Comparison of ENCODE assay signal across 14 cellular contexts in genomic region chr1:247113094-247113497, GRCh38. TPM values are rescaled to one million over a fixed set of nuclear protein-coding genes. Genes with fewer than 3 reads are reported as not detected.
DNase-seq lines count a peak whose midpoint lies in the region; ATAC-seq, FAIRE-seq and TF ChIP-seq lines count a peak whose summit lies in the region.
"Had no signal": no experiment of that assay in that cellular context is flagged by ENCODE, and none has a peak within 500 bp of the region (broad histone marks: within the 10 kb centered on the region; RNA-seq: fewer than 3 reads in every experiment).

No MANE protein-coding gene starts in this region.

- intact Hi-C loops in left cardiac atrium (cut with DNase I): no loop called here
- intact Hi-C loops in dorsolateral prefrontal cortex (cut with DNase I): loop anchor here in 1 of 2 donors (10.0 kb wide), 1 partner anchor 102 kb away; no protein-coding TSS in a partner anchor

- no peaks in the 10 kb centered on the region for H4K20me1 ChIP-seq in astrocyte (ENCODE audit: insufficient read depth, low read length)

- no peak overlapping the region for H3K27ac Mint-ChIP-seq in activated naive CD8-positive, alpha-beta T cell
- H3K27ac Mint-ChIP-seq in activated naive CD8-positive, alpha-beta T cell treated with anti-CD3 and anti-CD28 coated beads for 36 hours: no peak overlapping the region
- H3K27ac Mint-ChIP-seq in astrocyte (ENCODE audit: unreplicated experiment): peak overlapping the region; percentile 84
- H3K27ac Mint-ChIP-seq: activated CD8-positive, alpha-beta memory T cell treated with anti-CD3 and anti-CD28 coated beads, Interleukin-2, amount 10 ng/mL, durations not matched to agents 7 days and 5 days; stimulated activated naive CD8-positive, alpha-beta T cell treated with anti-CD3 and anti-CD28 coated beads, Interleukin-15, Interleukin-2, amounts not matched to agents 100 ng/mL and 50 ng/mL, for 24 hours had no signal

- no peak overlapping the region for H3K27ac ChIP-seq in astrocyte (ENCODE audit: low read depth, low read length)
- no peak overlapping the region for H3K27ac ChIP-seq in dorsolateral prefrontal cortex
- H3K27ac ChIP-seq: HL-60 had no signal

- no peaks in the 10 kb centered on the region for H3K36me3 Mint-ChIP-seq in activated naive CD8-positive, alpha-beta T cell
- H3K36me3 Mint-ChIP-seq in activated naive CD8-positive, alpha-beta T cell treated with anti-CD3 and anti-CD28 coated beads for 36 hours: no peaks in the 10 kb centered on the region
- peaks cover 4% of the 10 kb centered on the region for H3K36me3 Mint-ChIP-seq in astrocyte (ENCODE audit: low read depth, unreplicated experiment)

- TF ChIP-seq CTCF in astrocyte (IDR thresholded peaks at IDR 0.05; ENCODE audit: insufficient read depth, low read depth, low read length) (no peak), dorsolateral prefrontal cortex (IDR thresholded peaks at IDR 0.05 in 54 of 56, conservative IDR thresholded peaks at IDR 0.05 in 2 of 56; ENCODE audit: low read depth in 1 of 56, partially characterized antibody in 56 of 56) (no peak)

- peaks cover 12% of the 10 kb centered on the region for H3K4me1 Mint-ChIP-seq in activated naive CD8-positive, alpha-beta T cell (ENCODE audit: low read depth)
- peaks cover 4% of the 10 kb centered on the region for H3K4me1 Mint-ChIP-seq in activated naive CD8-positive, alpha-beta T cell treated with anti-CD3 and anti-CD28 coated beads for 36 hours
- peaks cover 7% of the 10 kb centered on the region for H3K4me1 Mint-ChIP-seq in astrocyte (ENCODE audit: low read depth, unreplicated experiment)

- no peak overlapping the region for H2AFZ ChIP-seq in astrocyte (ENCODE audit: low read depth, low read length)

- H3K27me3 Mint-ChIP-seq in activated naive CD8-positive, alpha-beta T cell: peaks cover 9% of the 10 kb centered on the region
- peaks cover 42% of the 10 kb centered on the region for H3K27me3 Mint-ChIP-seq in activated naive CD8-positive, alpha-beta T cell treated with anti-CD3 and anti-CD28 coated beads for 36 hours
- H3K27me3 Mint-ChIP-seq in astrocyte (ENCODE audit: low read depth, unreplicated experiment): peaks cover 3% of the 10 kb centered on the region

- no peak overlapping the region for H3K9ac ChIP-seq in astrocyte (ENCODE audit: low read length)

- H3K4me3 Mint-ChIP-seq in activated naive CD8-positive, alpha-beta T cell: peak overlapping the region; percentile 65
- H3K4me3 Mint-ChIP-seq in activated naive CD8-positive, alpha-beta T cell treated with anti-CD3 and anti-CD28 coated beads for 36 hours: no peak overlapping the region
- peak overlapping the region; percentile 45 for H3K4me3 Mint-ChIP-seq in astrocyte (ENCODE audit: unreplicated experiment)
- H3K4me3 Mint-ChIP-seq: activated CD8-positive, alpha-beta memory T cell treated with anti-CD3 and anti-CD28 coated beads, Interleukin-2, amount 10 ng/mL, durations not matched to agents 7 days and 5 days; stimulated activated naive CD8-positive, alpha-beta T cell treated with anti-CD3 and anti-CD28 coated beads, Interleukin-15, Interleukin-2, amounts not matched to agents 100 ng/mL and 50 ng/mL, for 24 hours had no signal

- FAIRE-seq in astrocyte (lab: Jason Lieb, UNC): no peak

- H3K79me2 ChIP-seq in astrocyte (ENCODE audit: insufficient read depth, low read length): no peaks in the 10 kb centered on the region

- peaks cover 8% of the 10 kb centered on the region for H3K4me1 ChIP-seq in astrocyte (ENCODE audit: insufficient read depth, low read length)

- no peak for DNase-seq in activated naive CD8-positive, alpha-beta T cell treated with anti-CD3 and anti-CD28 coated beads for 36 hours
- peak; percentile 43 for DNase-seq in astrocyte (ENCODE audit: low read depth)
- DNase-seq in left lobe of liver (ENCODE audit: low spot score): peak; percentile 84
- no peak for DNase-seq in NCI-H187 (lab: John Stamatoyannopoulos, UW)
- no peak for DNase-seq in left cardiac atrium
- no peak for DNase-seq in dorsolateral prefrontal cortex
- DNase-seq: activated CD8-positive, alpha-beta memory T cell treated with anti-CD3 and anti-CD28 coated beads, Interleukin-2, amount 10 ng/mL, durations not matched to agents 7 days and 5 days; NCI-H1436 treated with DMSO at 0.1 percent for 48 hours; stimulated activated CD4-positive, alpha-beta T cell treated with anti-CD3 and anti-CD28 coated beads, Interleukin-2, amount 100 ng/mL, for 24 hours had no signal

- H3K4me3 ChIP-seq in astrocyte (ENCODE audit: insufficient read depth, low read depth, low read length) (no peak overlapping the region), dorsolateral prefrontal cortex (no peak overlapping the region)

- no peaks in the 10 kb centered on the region for H3K9me3 ChIP-seq in astrocyte (ENCODE audit: insufficient read depth, low read depth, low read length)
- H3K9me3 ChIP-seq: ovary had no signal

- no peaks in the 10 kb centered on the region for H3K27me3 ChIP-seq in astrocyte (ENCODE audit: insufficient read depth, low read length)
- H3K27me3 ChIP-seq in dorsolateral prefrontal cortex: no peaks in the 10 kb centered on the region
- H3K27me3 ChIP-seq: ovary had no signal

- ATAC-seq in left lobe of liver: peak; percentile 69
- no peak for ATAC-seq in HG03108 (IDR thresholded peaks at IDR 0.05; ENCODE audit: unreplicated experiment)
- ATAC-seq in left cardiac atrium: no peak
- ATAC-seq: activated CD8-positive, alpha-beta memory T cell treated with anti-CD3 and anti-CD28 coated beads, Interleukin-2, amount 10 ng/mL, durations not matched to agents 7 days and 5 days had no signal

- no peaks in the 10 kb centered on the region for H3K36me3 ChIP-seq in astrocyte (ENCODE audit: insufficient read depth, low read length)
- H3K36me3 ChIP-seq: ovary had no signal

- no peaks in the 10 kb centered on the region for H3K9me3 Mint-ChIP-seq in activated naive CD8-positive, alpha-beta T cell (ENCODE audit: low read depth)
- peaks cover 3% of the 10 kb centered on the region for H3K9me3 Mint-ChIP-seq in activated naive CD8-positive, alpha-beta T cell treated with anti-CD3 and anti-CD28 coated beads for 36 hours
- peaks cover 12% of the 10 kb centered on the region for H3K9me3 Mint-ChIP-seq in astrocyte (ENCODE audit: unreplicated experiment)
- H3K9me3 Mint-ChIP-seq: stimulated activated naive CD8-positive, alpha-beta T cell treated with anti-CD3 and anti-CD28 coated beads, Interleukin-15, Interleukin-2, amounts not matched to agents 100 ng/mL and 50 ng/mL, for 24 hours had no signal

- H3K4me2 ChIP-seq in astrocyte (ENCODE audit: low read length): no peak overlapping the region

RNA-seq across cellular contexts. Expression of gene ZNF669, which starts 8.9 kb away (rescaled TPM):
- 10 to 100 TPM in 1 of 2 experiments, 1 to 10 TPM in 1; 9.6 to 10.2 TPM for total RNA-seq in activated naive CD8-positive, alpha-beta T cell treated with anti-CD3 and anti-CD28 coated beads for 36 hours
- total RNA-seq in astrocyte: 7.5 and 9.4 TPM in 2 replicates
- total RNA-seq in left lobe of liver: 1.7 TPM
- 1 to 10 TPM; 5.1 TPM for total RNA-seq in left cardiac atrium
- total RNA-seq in dorsolateral prefrontal cortex: 10 to 100 TPM in 5 of 120 experiments, 1 to 10 TPM in 115; 4.1 to 11.4 (median 7.1) TPM

RNA-seq across cellular contexts. Expression of gene ZNF670, which starts 34.5 kb away (rescaled TPM):
- 1 to 10 TPM; 5.5 to 5.9 TPM for total RNA-seq in activated naive CD8-positive, alpha-beta T cell treated with anti-CD3 and anti-CD28 coated beads for 36 hours
- 2.3 and 4.0 TPM in 2 replicates for total RNA-seq in astrocyte
- 1.0 TPM for total RNA-seq in left lobe of liver
- 1 to 10 TPM; 1.5 to 1.8 TPM for total RNA-seq in left cardiac atrium
- total RNA-seq in dorsolateral prefrontal cortex: 1 to 10 TPM; 2.8 to 9.1 (median 6.1) TPM

RNA-seq across cellular contexts. Expression of gene ZNF124, which starts 58.7 kb away (rescaled TPM):
- 10 to 100 TPM; 20.7 to 21.5 TPM for total RNA-seq in activated naive CD8-positive, alpha-beta T cell treated with anti-CD3 and anti-CD28 coated beads for 36 hours
- total RNA-seq in astrocyte (28.6 and 36.5 TPM in 2 replicates), left lobe of liver (5.3 TPM), left cardiac atrium (10 to 100 TPM in 1 of 2 donors, 1 to 10 TPM in 1; 10.0 to 15.5 TPM), dorsolateral prefrontal cortex (10 to 100 TPM; 16.1 to 75.3 (median 32.4) TPM)

Comparison
In these comparisons a context has a peak if more than half of its experiments do, and no peak if none do; other contexts are left out.
1. DNase-seq: peak in astrocyte (single experiment) and left lobe of liver (single experiment); none in activated naive CD8-positive, alpha-beta T cell treated with anti-CD3 and anti-CD28 coated beads for 36 hours (single experiment), NCI-H187 (0 of 2), left cardiac atrium (single experiment) and dorsolateral prefrontal cortex (0 of 10).